Comparison of ENCODE assay signal across 15 cellular contexts in genomic region chr3:104763007-104763406, GRCh38.
DNase-seq lines count a peak whose midpoint lies in the region; FAIRE-seq and TF ChIP-seq lines count a peak whose summit lies in the region.
"Had no signal": no experiment of that assay in that cellular context is flagged by ENCODE, and none has a peak within 500 bp of the region (broad histone marks: within the 10 kb centered on the region; RNA-seq: fewer than 3 reads in every experiment).

No MANE protein-coding gene starts in this region.

- TF ChIP-seq CTCF in AG04449 (IDR thresholded peaks at IDR 0.05; ENCODE audit: insufficient read depth, low read length, missing control alignments): no peak
- TF ChIP-seq CTCF in choroid plexus epithelial cell (conservative IDR thresholded peaks at IDR 0.05; ENCODE audit: low read depth, low read length): no peak

- DNase-seq in AG04449 (ENCODE audit: low read depth, low spot score) (peak; percentile 66), HTR-8/SVneo (ENCODE audit: insufficient read length, low spot score) (peak; percentile 7), choroid plexus epithelial cell (ENCODE audit: low read depth) (peak; percentile 70), medulla oblongata (ENCODE audit: extremely low spot score) (peak; percentile 76), CD1c-positive myeloid dendritic cell (ENCODE audit: extremely low spot score) (no peak), NCI-H2081 (lab: John Stamatoyannopoulos, UW) (no peak)
- DNase-seq in activated naive CD4-positive, alpha-beta T cell treated with Interleukin-2 at 50 U/mL for 16 hours: no peak
- no peak for DNase-seq in activated CD8-positive, alpha-beta memory T cell treated with anti-CD3 and anti-CD28 coated beads, Interleukin-2, amount 50 U/mL, for 48 hours
- DNase-seq: ACHN; activated B cell treated with CpG ODN at 0.5 μM for 24 hours; effector CD4-positive, alpha-beta T cell; left ventricle myocardium superior had no signal

- H3K4me3 ChIP-seq in AG04449 (ENCODE audit: low read depth, low read length) (no peak overlapping the region), choroid plexus epithelial cell (ENCODE audit: low read depth, low read length) (no peak overlapping the region)
- H3K4me3 ChIP-seq: adrenal gland, GM12878, heart right ventricle had no signal

- no peak for FAIRE-seq in HTR-8/SVneo (lab: Jason Lieb, UNC)
- FAIRE-seq: GM12878 had no signal

- POLR2A ChIA-PET in AG04449 (lab: Yijun Ruan, JAX): no interaction called here

- CTCF ChIA-PET in AG04449 (lab: Yijun Ruan, JAX): interaction anchor here (1.4 kb wide), 1 partner anchor 166 kb away, joined by 4 read pairs; no protein-coding TSS in a partner anchor

Comparison
In these comparisons a context has a peak if more than half of its experiments do, and no peak if none do; other contexts are left out.
1. DNase-seq: peak in AG04449 (single experiment), HTR-8/SVneo (single experiment), choroid plexus epithelial cell (single experiment) and medulla oblongata (single experiment); none in activated naive CD4-positive, alpha-beta T cell treated with Interleukin-2 at 50 U/mL for 16 hours (single experiment), CD1c-positive myeloid dendritic cell (single experiment), activated CD8-positive, alpha-beta memory T cell treated with anti-CD3 and anti-CD28 coated beads, Interleukin-2, amount 50 U/mL, for 48 hours (single experiment) and NCI-H2081 (0 of 2).